Comparison of ENCODE assay signal across 10 cellular contexts in the genomic region with DNA sequence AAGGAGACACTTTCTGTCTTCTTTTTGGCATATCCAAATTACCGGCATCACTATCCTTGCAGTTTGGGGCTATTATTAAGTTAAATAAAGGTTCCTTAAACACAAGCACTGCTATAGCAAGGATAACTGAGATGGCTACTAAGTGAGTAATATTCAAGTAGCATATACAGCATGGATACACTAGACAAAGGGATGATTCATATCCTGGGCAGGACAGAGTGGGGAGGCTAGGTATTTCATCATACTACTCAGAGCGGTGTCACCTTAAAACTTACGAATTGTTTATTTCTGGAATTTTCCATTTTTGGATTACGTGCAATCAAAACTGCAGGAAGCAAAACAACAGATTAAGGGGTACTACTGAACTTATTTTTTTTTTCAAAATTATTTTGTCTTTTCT. TPM values are rescaled to one million over a fixed set of nuclear protein-coding genes. Genes with fewer than 3 reads are reported as not detected.
DNase-seq lines count a peak whose midpoint lies in the region; ATAC-seq lines count a peak whose summit lies in the region.
"Had no signal": no experiment of that assay in that cellular context is flagged by ENCODE, and none has a peak within 500 bp of the region (broad histone marks: within the 10 kb centered on the region; RNA-seq: fewer than 3 reads in every experiment).

No MANE protein-coding gene starts in this region.

- H3K27ac Mint-ChIP-seq in activated CD4-positive, alpha-beta T cell treated with anti-CD3 and anti-CD28 coated beads, Interleukin-2, amount 10 ng/mL, durations not matched to agents 7 days and 5 days, result no peak overlapping the region

- H3K36me3 Mint-ChIP-seq in activated CD4-positive, alpha-beta T cell treated with anti-CD3 and anti-CD28 coated beads, Interleukin-2, amount 10 ng/mL, durations not matched to agents 7 days and 5 days (ENCODE audit: low read depth), result peaks cover 2% of the 10 kb centered on the region

- no peaks in the 10 kb centered on the region for H3K27me3 Mint-ChIP-seq in activated CD4-positive, alpha-beta T cell treated with anti-CD3 and anti-CD28 coated beads, Interleukin-2, amount 10 ng/mL, durations not matched to agents 7 days and 5 days

- ATAC-seq in GM18861 (IDR thresholded peaks at IDR 0.05; ENCODE audit: unreplicated experiment), result no peak

- H3K4me3 Mint-ChIP-seq in activated CD4-positive, alpha-beta T cell treated with anti-CD3 and anti-CD28 coated beads, Interleukin-2, amount 10 ng/mL, durations not matched to agents 7 days and 5 days, result no peak overlapping the region

- CTCF ChIA-PET in activated CD4-positive, alpha-beta T cell treated with anti-CD3 and anti-CD28 coated beads, Interleukin-2, amount 10 ng/mL, durations not matched to agents 7 days and 5 days (lab: Charles Lee), result no interaction called here

- H3K9me3 Mint-ChIP-seq in activated CD4-positive, alpha-beta T cell treated with anti-CD3 and anti-CD28 coated beads, Interleukin-2, amount 10 ng/mL, durations not matched to agents 7 days and 5 days, result peaks cover 19% of the 10 kb centered on the region

- DNase-seq in GM04503 (ENCODE audit: low read depth) (peak; percentile 61), NCI-H460 (ENCODE audit: extremely low read depth, low read depth) (peak; percentile 77), dermis blood vessel endothelial cell (peak; percentile 89), renal cortical epithelial cell (ENCODE audit: low read depth) (peak; percentile 90), COLO668 (lab: John Stamatoyannopoulos, UW; ENCODE audit: unreplicated experiment) (no peak)
- no peak for DNase-seq in activated CD4-positive, alpha-beta T cell treated with anti-CD3 and anti-CD28 coated beads, Interleukin-2, amount 10 ng/mL, durations not matched to agents 7 days and 5 days
- DNase-seq: heart left ventricle; Right ventricle myocardium superior; stimulated activated CD8-positive, alpha-beta memory T cell treated with anti-CD3 and anti-CD28 coated beads, Interleukin-4, amount 100 ng/mL, for 48 hours had no signal

- no peaks in the 10 kb centered on the region for H3K4me1 Mint-ChIP-seq in activated CD4-positive, alpha-beta T cell treated with anti-CD3 and anti-CD28 coated beads, Interleukin-2, amount 10 ng/mL, durations not matched to agents 7 days and 5 days

- POLR2A ChIA-PET in activated CD4-positive, alpha-beta T cell treated with anti-CD3 and anti-CD28 coated beads, Interleukin-2, amount 10 ng/mL, durations not matched to agents 7 days and 5 days (lab: Charles Lee), result no interaction called here

RNA-seq across cellular contexts. Expression of a gene that starts 54.1 kb away (rescaled TPM):
- total RNA-seq in NCI-H460 (2014; rRNA removed; shearing (Covaris generic)), result 12.9 and 14.4 TPM in 2 replicates
- 2.5 and 4.1 TPM in 2 replicates for polyA plus RNA-seq in NCI-H460 (2014; cell fraction: nucleus; rRNA removed)
- total RNA-seq in dermis blood vessel endothelial cell (29.1 and 32.5 TPM in 2 replicates), renal cortical epithelial cell (35.1 and 56.4 TPM in 2 replicates)
- 1 to 10 TPM; 4.0 to 5.2 TPM for total RNA-seq in activated CD4-positive, alpha-beta T cell treated with anti-CD3 and anti-CD28 coated beads, Interleukin-2, amount 10 ng/mL, durations not matched to agents 7 days and 5 days

Comparison
In these comparisons a context has a peak if more than half of its experiments do, and no peak if none do; other contexts are left out.
1. DNase-seq: peak in GM04503 (single experiment), NCI-H460 (single experiment), dermis blood vessel endothelial cell (single experiment) and renal cortical epithelial cell (single experiment); none in COLO668 (single experiment) and activated CD4-positive, alpha-beta T cell treated with anti-CD3 and anti-CD28 coated beads, Interleukin-2, amount 10 ng/mL, durations not matched to agents 7 days and 5 days (single experiment).